11 cellular contexts compared by ENCODE assay signal in the genomic region with DNA sequence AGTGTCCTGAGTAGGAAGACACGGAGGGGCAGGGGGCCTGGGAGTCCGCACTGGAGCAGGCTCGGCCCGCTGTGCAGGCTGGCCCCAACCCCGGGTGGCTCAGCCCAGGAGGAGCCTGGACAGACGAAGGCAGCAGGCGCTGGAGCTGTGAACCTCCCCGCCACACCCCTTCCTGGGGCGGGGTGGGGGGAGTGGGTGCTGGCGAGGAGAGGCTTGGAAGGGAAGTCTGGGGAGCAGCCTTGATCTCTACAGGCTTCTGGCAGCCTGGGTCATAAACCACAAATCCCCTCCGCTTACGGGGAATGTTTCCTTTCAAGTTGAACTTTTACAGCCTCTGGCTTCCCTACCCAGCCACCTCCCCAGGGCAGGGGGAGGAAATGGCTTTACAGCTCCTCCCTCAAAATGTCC. TPM values are rescaled to one million over a fixed set of nuclear protein-coding genes. Genes with fewer than 3 reads are reported as not detected.
DNase-seq lines count a peak whose midpoint lies in the region; ATAC-seq and TF ChIP-seq lines count a peak whose summit lies in the region.
"Had no signal": no experiment of that assay in that cellular context is flagged by ENCODE, and none has a peak within 500 bp of the region (broad histone marks: within the 10 kb centered on the region; RNA-seq: fewer than 3 reads in every experiment).

No MANE protein-coding gene starts in this region.

- no peak overlapping the region for H4K5ac ChIP-seq in IMR-90 (ENCODE audit: low read depth, low read length)
- H4K5ac ChIP-seq in mesendoderm (ENCODE audit: low read length), result no peak overlapping the region

- H2BK20ac ChIP-seq in IMR-90 (ENCODE audit: low read depth, low read length), result no peak overlapping the region

- peak overlapping the region; percentile 43 for H2AFZ ChIP-seq in IMR-90 (replicated peaks; ENCODE audit: low read length, poor library complexity)

- no peak for TF ChIP-seq RAD21 in IMR-90 (IDR thresholded peaks at IDR 0.05; ENCODE audit: low read length)

- no TSS peak for BruUV-seq in IMR-90 (replicated peaks; lab: Mats Ljungman, UMichigan)

- no peaks in the 10 kb centered on the region for H3K9me3 ChIP-seq in BLaER1
- H3K9me3 ChIP-seq in IMR-90 (ENCODE audit: control insufficient read depth, insufficient read depth, low read length), result no peaks in the 10 kb centered on the region

- H3K23ac ChIP-seq in IMR-90 (ENCODE audit: low read depth, low read length) (no peak overlapping the region), mesendoderm (ENCODE audit: low read length) (no peak overlapping the region)

- H2AK9ac ChIP-seq in IMR-90 (replicated peaks; ENCODE audit: low read depth, low read length, poor library complexity), result peak overlapping the region; percentile 55

- H3K4me3 Mint-ChIP-seq in activated naive CD4-positive, alpha-beta T cell treated with anti-CD3 and anti-CD28 coated beads for 36 hours, result no peak overlapping the region
- H3K4me3 Mint-ChIP-seq: activated naive CD8-positive, alpha-beta T cell treated with anti-CD3 and anti-CD28 coated beads, Interleukin-2, amount 10 ng/mL, durations not matched to agents 7 days and 5 days; CD4-positive, CD25-positive, alpha-beta regulatory T cell had no signal

- no peaks in the 10 kb centered on the region for H3K36me3 Mint-ChIP-seq in activated naive CD4-positive, alpha-beta T cell treated with anti-CD3 and anti-CD28 coated beads for 36 hours (ENCODE audit: low read depth)
- H3K36me3 Mint-ChIP-seq: activated naive CD8-positive, alpha-beta T cell treated with anti-CD3 and anti-CD28 coated beads, Interleukin-2, amount 10 ng/mL, durations not matched to agents 7 days and 5 days; CD4-positive, CD25-positive, alpha-beta regulatory T cell had no signal

- TF ChIP-seq POLR2A in IMR-90 (IDR thresholded peaks at IDR 0.05; ENCODE audit: low read depth, low read length), result no peak

- no peak overlapping the region for H4K91ac ChIP-seq in IMR-90 (ENCODE audit: insufficient read depth, low read depth, low read length)

- no peak overlapping the region for H2BK5ac ChIP-seq in IMR-90 (ENCODE audit: low read depth, low read length, poor library complexity, severe bottlenecking)
- no peak overlapping the region for H2BK5ac ChIP-seq in mesendoderm (ENCODE audit: low read length)

- H4K8ac ChIP-seq in IMR-90 (ENCODE audit: low read depth in 2 of 2, low read length in 2 of 2) (no peak overlapping the region), mesendoderm (ENCODE audit: low read depth, low read length) (no peak overlapping the region)

- H3K4ac ChIP-seq in IMR-90 (ENCODE audit: low read depth, low read length) (no peak overlapping the region), mesendoderm (ENCODE audit: low read depth, low read length) (no peak overlapping the region)

- no peak overlapping the region for H2BK15ac ChIP-seq in IMR-90 (ENCODE audit: low read depth, low read length)
- H2BK15ac ChIP-seq in mesendoderm (replicated peaks; ENCODE audit: low read depth), result no peak overlapping the region

- no peak overlapping the region for H2BK120ac ChIP-seq in IMR-90 (ENCODE audit: low read depth, low read length)
- no peak overlapping the region for H2BK120ac ChIP-seq in mesendoderm (ENCODE audit: low read depth, low read length)

- no CpG with 5 or more reads among the region's 12 CpGs for WGBS in IMR-90 (ENCODE audit: extremely low coverage in 2 of 2, insufficient read length in 1 of 2), 2 experiments
- no CpG with 5 or more reads among the region's 12 CpGs for WGBS in mesendoderm (ENCODE audit: extremely low coverage, insufficient coverage, low lambda C conversion rate)

- H2AK5ac ChIP-seq in IMR-90 (ENCODE audit: low read depth, low read length) (no peak overlapping the region), mesendoderm (ENCODE audit: low read length) (no peak overlapping the region)

- no peaks in the 10 kb centered on the region for H3K79me1 ChIP-seq in IMR-90 (ENCODE audit: low read depth in 1 of 2, low read length in 2 of 2)
- H3K79me1 ChIP-seq in mesendoderm (ENCODE audit: low read length), result no peaks in the 10 kb centered on the region

- H3K36me3 ChIP-seq in BLaER1 (no peaks in the 10 kb centered on the region; the same call in 1 of the 2 replicates), IMR-90 (ENCODE audit: control insufficient read depth, insufficient read depth, low read length) (no peaks in the 10 kb centered on the region), mesendoderm (ENCODE audit: control insufficient read depth, insufficient read depth, low read length) (no peaks in the 10 kb centered on the region)

- intact Hi-C loops in IMR-90 (cut with micrococcal nuclease), result no loop called here
- intact Hi-C loops in activated naive CD4-positive, alpha-beta T cell treated with anti-CD3 and anti-CD28 coated beads for 36 hours (cut with micrococcal nuclease), result no loop called here

- no peak for DNase-seq in IMR-90
- DNase-seq in astrocyte of the cerebellum (ENCODE audit: low read depth), result peak; percentile 52
- DNase-seq in mesendoderm, result peak; percentile 78
- no peak for DNase-seq in activated naive CD4-positive, alpha-beta T cell treated with anti-CD3 and anti-CD28 coated beads for 36 hours
- DNase-seq in COR-L47 (lab: John Stamatoyannopoulos, UW), result no peak
- no peak for DNase-seq in NCI-H2081 treated with DMSO at 0.1 percent for 48 hours (lab: John Stamatoyannopoulos, UW)
- DNase-seq: activated naive CD8-positive, alpha-beta T cell treated with anti-CD3 and anti-CD28 coated beads, Interleukin-2, amount 10 ng/mL, durations not matched to agents 7 days and 5 days; CD4-positive, CD25-positive, alpha-beta regulatory T cell had no signal

- H3K4me1 ChIP-seq in BLaER1, result peaks cover 55% of the 10 kb centered on the region
- no peaks in the 10 kb centered on the region for H3K4me1 ChIP-seq in IMR-90 (ENCODE audit: control insufficient read depth, insufficient read depth, low read length)
- peaks cover 2% of the 10 kb centered on the region for H3K4me1 ChIP-seq in mesendoderm (ENCODE audit: control insufficient read depth, low read depth, low read length)

- no peaks in the 10 kb centered on the region for H3K9me3 Mint-ChIP-seq in activated naive CD4-positive, alpha-beta T cell treated with anti-CD3 and anti-CD28 coated beads for 36 hours
- H3K9me3 Mint-ChIP-seq: activated naive CD8-positive, alpha-beta T cell treated with anti-CD3 and anti-CD28 coated beads, Interleukin-2, amount 10 ng/mL, durations not matched to agents 7 days and 5 days had no signal

- no peak overlapping the region for H3K4me3 ChIP-seq in BLaER1
- H3K4me3 ChIP-seq in IMR-90 (ENCODE audit: insufficient read depth, low read depth, low read length), result no peak overlapping the region
- H3K4me3 ChIP-seq in astrocyte of the cerebellum (ENCODE audit: low read depth, low read length), result no peak overlapping the region
- no peak overlapping the region for H3K4me3 ChIP-seq in mesendoderm (ENCODE audit: low read length)

- no peak overlapping the region for H3K14ac ChIP-seq in IMR-90 (replicated peaks; ENCODE audit: low read depth, low read length)

- no peak overlapping the region for H3K27ac Mint-ChIP-seq in activated naive CD4-positive, alpha-beta T cell treated with anti-CD3 and anti-CD28 coated beads for 36 hours
- H3K27ac Mint-ChIP-seq: activated naive CD8-positive, alpha-beta T cell treated with anti-CD3 and anti-CD28 coated beads, Interleukin-2, amount 10 ng/mL, durations not matched to agents 7 days and 5 days; CD4-positive, CD25-positive, alpha-beta regulatory T cell had no signal

- H3K79me2 ChIP-seq in mesendoderm (ENCODE audit: control insufficient read depth, insufficient read depth, low read length), result no peaks in the 10 kb centered on the region

- dilution Hi-C loops in IMR-90 (cut with HindIII; ENCODE audit: low sequenced_read_pairs, unreplicated experiment), result no loop called here

- no peak for TF ChIP-seq CTCF in IMR-90 (conservative IDR thresholded peaks at IDR 0.05; ENCODE audit: low read depth, low read length)
- TF ChIP-seq CTCF in astrocyte of the cerebellum (IDR thresholded peaks at IDR 0.05; ENCODE audit: low read depth, low read length, missing control alignments), result no peak

- no peak overlapping the region for H3K56ac ChIP-seq in IMR-90 (ENCODE audit: extremely low read depth, insufficient read depth, low read length)
- H3K56ac ChIP-seq in mesendoderm (ENCODE audit: low read length), result peak overlapping the region; percentile 44

- H3K9ac ChIP-seq in BLaER1, result peak overlapping the region; percentile 32; the same call in 1 of the 2 replicates
- no peak overlapping the region for H3K9ac ChIP-seq in IMR-90 (ENCODE audit: low read depth, low read length)
- no peak overlapping the region for H3K9ac ChIP-seq in mesendoderm (ENCODE audit: low read length)

- H3K27me3 ChIP-seq in BLaER1, result peaks cover 45% of the 10 kb centered on the region
- peaks cover 51% of the 10 kb centered on the region for H3K27me3 ChIP-seq in IMR-90 (ENCODE audit: control insufficient read depth, insufficient read depth, low read length)
- no peaks in the 10 kb centered on the region for H3K27me3 ChIP-seq in mesendoderm (ENCODE audit: insufficient read depth, low read length, poor library complexity)

- H3K27ac ChIP-seq in BLaER1 (no peak overlapping the region), IMR-90 (ENCODE audit: insufficient read depth, low read length) (no peak overlapping the region), mesendoderm (ENCODE audit: low read depth, low read length) (peak overlapping the region; percentile 49)
- H3K27ac ChIP-seq: VCaP had no signal

- ATAC-seq in IMR-90 (ENCODE audit: low read depth), result peak; percentile 33
- no peak for ATAC-seq in HG02798 (IDR thresholded peaks at IDR 0.05; ENCODE audit: poor library complexity, unreplicated experiment)

- in situ Hi-C loops in IMR-90 (cut with MboI; ENCODE audit: low sequenced_read_pairs), result no loop called here
- in situ Hi-C loops in astrocyte of the cerebellum (cut with HindIII; ENCODE audit: low sequenced_read_pairs), result no loop called here

- no peaks in the 10 kb centered on the region for H3K9me1 ChIP-seq in IMR-90 (ENCODE audit: insufficient read depth, low read length)

- CTCF ChIA-PET in IMR-90 (lab: Yijun Ruan, JAX), result no interaction called here
- CTCF ChIA-PET in activated naive CD4-positive, alpha-beta T cell treated with anti-CD3 and anti-CD28 coated beads for 36 hours (lab: Charles Lee), result no interaction called here

- H3K4me1 Mint-ChIP-seq in activated naive CD4-positive, alpha-beta T cell treated with anti-CD3 and anti-CD28 coated beads for 36 hours (ENCODE audit: low read depth), result peaks cover 8% of the 10 kb centered on the region

- H4K20me1 ChIP-seq in BLaER1 (peaks cover 68% of the 10 kb centered on the region), IMR-90 (ENCODE audit: insufficient read depth, low read length) (no peaks in the 10 kb centered on the region)

- POLR2A ChIA-PET in IMR-90 (lab: Charles Lee; ENCODE audit: unreplicated experiment), result no interaction called here

- H3K18ac ChIP-seq in IMR-90 (ENCODE audit: low read depth, low read length) (no peak overlapping the region), mesendoderm (ENCODE audit: low read length) (no peak overlapping the region)

- H3K27me3 Mint-ChIP-seq in activated naive CD4-positive, alpha-beta T cell treated with anti-CD3 and anti-CD28 coated beads for 36 hours (ENCODE audit: low read depth), result peaks cover 32% of the 10 kb centered on the region

- H3K4me2 ChIP-seq in BLaER1 (peak overlapping the region; percentile 83), IMR-90 (ENCODE audit: low read depth, low read length) (no peak overlapping the region), mesendoderm (ENCODE audit: low read length) (no peak overlapping the region)

RNA-seq across cellular contexts. Expression of gene CRB2, which starts 19.7 kb away (rescaled TPM):
- total RNA-seq in IMR-90 (2012; rRNA removed), result not detected in 2 replicates
- polyA plus RNA-seq in IMR-90 (2012; rRNA removed), result not detected in 2 replicates
- not detected in 2 replicates for polyA plus RNA-seq in IMR-90 (2012; cell fraction: cytosol; rRNA removed)
- 0.03 TPM in 1 of 2 replicates, not detected in the other for polyA plus RNA-seq in IMR-90 (2012; cell fraction: nucleus; rRNA removed; ENCODE audit: low replicate concordance)
- polyA plus RNA-seq in mesendoderm (2013, experiment 1 of 2), result 0.06 TPM
- 0.07 TPM for polyA plus RNA-seq in mesendoderm (2013, experiment 2 of 2)
- total RNA-seq in activated naive CD4-positive, alpha-beta T cell treated with anti-CD3 and anti-CD28 coated beads for 36 hours, result not detected
- total RNA-seq: activated naive CD8-positive, alpha-beta T cell treated with anti-CD3 and anti-CD28 coated beads, Interleukin-2, amount 10 ng/mL, durations not matched to agents 7 days and 5 days; CD4-positive, CD25-positive, alpha-beta regulatory T cell had no signal

Comparison
In these comparisons a context has a peak if more than half of its experiments do, and no peak if none do; other contexts are left out.
1. DNase-seq: peak in astrocyte of the cerebellum (single experiment) and mesendoderm (single experiment); none in IMR-90 (single experiment), activated naive CD4-positive, alpha-beta T cell treated with anti-CD3 and anti-CD28 coated beads for 36 hours (single experiment), COR-L47 (single experiment) and NCI-H2081 treated with DMSO at 0.1 percent for 48 hours (single experiment).